ENCODE assay signal across 25 cellular contexts in genomic region chr12:23964812-23965211, GRCh38. TPM values are rescaled to one million over a fixed set of nuclear protein-coding genes. Genes with fewer than 3 reads are reported as not detected.
DNase-seq lines count a peak whose midpoint lies in the region; ATAC-seq, FAIRE-seq and TF ChIP-seq lines count a peak whose summit lies in the region.
"Had no signal": no experiment of that assay in that cellular context is flagged by ENCODE, and none has a peak within 500 bp of the region (broad histone marks: within the 10 kb centered on the region; RNA-seq: fewer than 3 reads in every experiment).

No MANE protein-coding gene starts in this region.

- H3K36me3 Mint-ChIP-seq in stimulated activated memory B cell treated with anti-CD40 and anti-IgM and Interleukin-4, amounts not matched to agents 10 μg/mL and 1 μg/mL and 100 μg/mL, for 72 hours = no peaks in the 10 kb centered on the region
- H3K36me3 Mint-ChIP-seq: CD14-positive monocyte; CD8-positive, alpha-beta memory T cell had no signal

- TF ChIP-seq RAD21 in K562 (CRISPR knock-in tag; conservative IDR thresholded peaks at IDR 0.05 in 1 of 2, IDR thresholded peaks at IDR 0.05 in 1 of 2) = no peak

- H3K27me3 Mint-ChIP-seq in stimulated activated memory B cell treated with anti-CD40 and anti-IgM and Interleukin-4, amounts not matched to agents 10 μg/mL and 1 μg/mL and 100 μg/mL, for 72 hours = no peaks in the 10 kb centered on the region
- H3K27me3 Mint-ChIP-seq: CD4-positive, alpha-beta T cell; CD8-positive, alpha-beta memory T cell had no signal

- H3K36me3 ChIP-seq in K562 (ENCODE audit: control insufficient read depth, insufficient read depth, low read length) = no peaks in the 10 kb centered on the region
- H3K36me3 ChIP-seq: BE2C; BLaER1 treated with 17β-estradiol and CSF1 and Interleukin-3, amounts not matched to agents 10 nM and 100 nM had no signal

- no peak overlapping the region for H3K27ac ChIP-seq in K562 (ENCODE audit: extremely low read depth, low read depth, low read length)
- H3K27ac ChIP-seq: A549; BLaER1 treated with 17β-estradiol and CSF1 and Interleukin-3, amounts not matched to agents 10 nM and 100 nM had no signal

- TF ChIP-seq EP300 in K562 (IDR thresholded peaks at IDR 0.05; ENCODE audit: low read length) = no peak

- no peak overlapping the region for H3K4me2 ChIP-seq in K562 (ENCODE audit: insufficient read depth, low read length)
- H3K4me2 ChIP-seq: A549; BLaER1 treated with 17β-estradiol and CSF1 and Interleukin-3, amounts not matched to agents 10 nM and 100 nM; GM23338 had no signal

- no peaks in the 10 kb centered on the region for H3K79me2 ChIP-seq in K562 (ENCODE audit: control insufficient read depth, insufficient read depth, low read length)

- no peak for FAIRE-seq in K562 (lab: Jason Lieb, UNC)
- FAIRE-seq: A549, D721Med, G401.6, GM12892, GM19239 had no signal

- TF ChIP-seq CTCF in NB4 (IDR thresholded peaks at IDR 0.05; ENCODE audit: low read depth, low read length) = no peak
- peak in 1 of 3 experiments; percentile 5; a peak in 1 of 6 replicates for TF ChIP-seq CTCF in K562 (IDR thresholded peaks at IDR 0.05 in 2 of 3, conservative IDR thresholded peaks at IDR 0.05 in 1 of 3; ENCODE audit: insufficient read depth in 2 of 3, low read depth in 1 of 3, low read length in 3 of 3)

- no peaks in the 10 kb centered on the region for H3K4me1 Mint-ChIP-seq in stimulated activated memory B cell treated with anti-CD40 and anti-IgM and Interleukin-4, amounts not matched to agents 10 μg/mL and 1 μg/mL and 100 μg/mL, for 72 hours
- H3K4me1 Mint-ChIP-seq: CD14-positive monocyte; CD8-positive, alpha-beta memory T cell; GM23338; H9 had no signal

- no peaks in the 10 kb centered on the region for H3K9me3 Mint-ChIP-seq in stimulated activated memory B cell treated with anti-CD40 and anti-IgM and Interleukin-4, amounts not matched to agents 10 μg/mL and 1 μg/mL and 100 μg/mL, for 72 hours
- H3K9me3 Mint-ChIP-seq: CD4-positive, alpha-beta T cell; GM23338; H9 had no signal

- POLR2A ChIA-PET in K562 (lab: Yijun Ruan, JAX) = no interaction called here

- WGBS in K562 (ENCODE audit: insufficient coverage, low coverage, missing lambda C conversion rate) = 75% methylated on average over 10 of the region's 10 CpGs

- peak; percentile 12 for DNase-seq in NB4 (ENCODE audit: low read depth)
- no peak for DNase-seq in K562 (ENCODE audit: extremely low read depth in 1 of 4, low spot score in 3 of 4)
- no peak for DNase-seq in left lobe of liver (ENCODE audit: low spot score)
- DNase-seq in NCI-H2107 treated with DMSO at 0.1 percent for 48 hours (lab: John Stamatoyannopoulos, UW; ENCODE audit: unreplicated experiment) = no peak
- DNase-seq: 8988T; ACHN; AML-193; BE2C; CD4-positive, alpha-beta T cell; CD8-positive, alpha-beta memory T cell; DMS 273 treated with DMSO at 0.1 percent for 48 hours; DND-41; H9 had no signal

- ATAC-seq in K562 = peak; percentile 40
- ATAC-seq in left lobe of liver = peak; percentile 18
- ATAC-seq in stimulated activated memory B cell treated with anti-CD40 and anti-IgM and Interleukin-4, amounts not matched to agents 10 μg/mL and 1 μg/mL and 100 μg/mL, for 72 hours = peak; percentile 34
- ATAC-seq in activated CD4-positive, CD25-positive, alpha-beta regulatory T cell treated with anti-CD3 and anti-CD28 coated beads, Interleukin-2, amount 50 U/mL, for 24 hours = no peak
- ATAC-seq in GM19035 (IDR thresholded peaks at IDR 0.05; ENCODE audit: unreplicated experiment) = no peak
- ATAC-seq: A549, GM23338, HCT116 had no signal

- no TSS peak for BruUV-seq in K562 (replicated peaks; lab: Mats Ljungman, UMichigan)

- H3K9ac ChIP-seq in K562 (ENCODE audit: insufficient read depth in 1 of 2, low read depth in 2 of 2, low read length in 2 of 2) = no peak overlapping the region
- H3K9ac ChIP-seq: BLaER1 treated with 17β-estradiol and CSF1 and Interleukin-3, amounts not matched to agents 10 nM and 100 nM had no signal

- peak overlapping the region; percentile 54; the same call in 1 of the 2 replicates for H2AFZ ChIP-seq in K562 (ENCODE audit: low read depth, low read length)
- H2AFZ ChIP-seq: GM23338 had no signal

- H3K27ac Mint-ChIP-seq in stimulated activated memory B cell treated with anti-CD40 and anti-IgM and Interleukin-4, amounts not matched to agents 10 μg/mL and 1 μg/mL and 100 μg/mL, for 72 hours = no peak overlapping the region
- H3K27ac Mint-ChIP-seq: CD14-positive monocyte; CD4-positive, alpha-beta T cell; CD8-positive, alpha-beta memory T cell; GM23338; H9 had no signal

- no peaks in the 10 kb centered on the region for H3K9me3 ChIP-seq in K562 (replicated peaks; ENCODE audit: control insufficient read depth, insufficient read depth, low read depth, low read length)
- H3K9me3 ChIP-seq: A549; BE2C; BLaER1 treated with 17β-estradiol and CSF1 and Interleukin-3, amounts not matched to agents 10 nM and 100 nM had no signal

- no peaks in the 10 kb centered on the region for H3K4me1 ChIP-seq in K562 (replicated peaks in 1 of 2; ENCODE audit: control insufficient read depth in 2 of 2, insufficient read depth in 2 of 2, low read length in 2 of 2)
- H3K4me1 ChIP-seq: A549; BE2C; BLaER1 treated with 17β-estradiol and CSF1 and Interleukin-3, amounts not matched to agents 10 nM and 100 nM had no signal

- H3K27me3 ChIP-seq in K562 (ENCODE audit: control insufficient read depth in 2 of 2, insufficient read depth in 2 of 2, low read length in 2 of 2) = no peaks in the 10 kb centered on the region
- H3K27me3 ChIP-seq: BE2C; BLaER1 treated with 17β-estradiol and CSF1 and Interleukin-3, amounts not matched to agents 10 nM and 100 nM had no signal

- no peaks in the 10 kb centered on the region for H3K9me1 ChIP-seq in K562 (ENCODE audit: control insufficient read depth, insufficient read depth, low read length)

- TF ChIP-seq POLR2A in NB4 (IDR thresholded peaks at IDR 0.05; ENCODE audit: extremely low read depth, insufficient read length) (no peak), K562 (conservative IDR thresholded peaks at IDR 0.05) (no peak)

- in situ Hi-C loops in K562 (cut with MboI) = no loop called here

- CTCF ChIA-PET in K562 (lab: Yijun Ruan, JAX; ENCODE audit: low intra/inter-chr PET ratio) = no interaction called here

- H3K4me3 ChIP-seq in NB4 (ENCODE audit: low read depth, low read length) (no peak overlapping the region), K562 (no peak overlapping the region)
- H3K4me3 ChIP-seq: A549; BLaER1 treated with 17β-estradiol and CSF1 and Interleukin-3, amounts not matched to agents 10 nM and 100 nM; GM23338 had no signal

- intact Hi-C loops in K562 (cut with micrococcal nuclease) = no loop called here

- H3K4me3 Mint-ChIP-seq in stimulated activated memory B cell treated with anti-CD40 and anti-IgM and Interleukin-4, amounts not matched to agents 10 μg/mL and 1 μg/mL and 100 μg/mL, for 72 hours = no peak overlapping the region
- H3K4me3 Mint-ChIP-seq: CD14-positive monocyte; CD4-positive, alpha-beta T cell; CD8-positive, alpha-beta memory T cell; GM23338; H9 had no signal

- no peaks in the 10 kb centered on the region for H4K20me1 ChIP-seq in K562 (replicated peaks; ENCODE audit: control insufficient read depth, insufficient read depth, low read length)
- H4K20me1 ChIP-seq: BLaER1 treated with 17β-estradiol and CSF1 and Interleukin-3, amounts not matched to agents 10 nM and 100 nM had no signal

RNA-seq across cellular contexts. Expression of gene SOX5, which starts 15.3 kb away (rescaled TPM):
- 17.1 and 17.2 TPM in 2 replicates for total RNA-seq in K562 (2011; cell fraction: chromatin; rRNA removed; ENCODE audit: low replicate concordance)
- total RNA-seq in K562 (2011; cell fraction: nucleolus; rRNA removed) = 12.8 and 13.2 TPM in 2 replicates
- total RNA-seq in K562 (2011; cell fraction: nucleoplasm; rRNA removed) = 11.1 and 21.6 TPM in 2 replicates
- total RNA-seq in K562 (2014; rRNA removed) (12.5 and 13.4 TPM in 2 replicates), K562 (2014; rRNA removed; fragmentation: Illumina TruSeq; extraction: Trizol) (12.3 and 13.7 TPM in 2 replicates), K562 (2015; rRNA removed; fragmentation: Illumina TruSeq; extraction: Trizol) (8.3 and 9.3 TPM in 2 replicates), K562 (2021) (11.9 and 14.1 TPM in 2 replicates), left lobe of liver (32.2 TPM)
- polyA plus RNA-seq in K562 (2011; rRNA removed) (12.8 and 16.5 TPM in 2 replicates), K562 (2014; fragmentation: Illumina TruSeq; extraction: Trizol) (9.1 and 9.5 TPM in 2 replicates), K562 (2014; fragmentation: Nextera tagmentation; extraction: Ambion mirVana) (10 to 100 TPM; 10.9 to 12.3 TPM), K562 (2014; rRNA removed) (9.6 and 10.1 TPM in 2 replicates)
- polyA plus RNA-seq in K562 (2011; cell fraction: cytosol; rRNA removed) = 7.9 and 11.8 TPM in 2 replicates
- polyA plus RNA-seq in K562 (2011; cell fraction: nucleus; rRNA removed) = 14.5 and 21.2 TPM in 2 replicates
- polyA plus RNA-seq in K562 (2012) = 4.3 and 4.7 TPM in 2 replicates
- 24.7 and 33.1 TPM in 2 replicates for polyA minus RNA-seq in K562 (2011; rRNA and poly(A)+ RNA removed)
- polyA minus RNA-seq in K562 (2011; cell fraction: cytosol; rRNA and poly(A)+ RNA removed) = 5.9 and 21.4 TPM in 2 replicates
- 21.3 and 27.2 TPM in 2 replicates for polyA minus RNA-seq in K562 (2011; cell fraction: nucleus; rRNA and poly(A)+ RNA removed)
- total RNA-seq: CD4-positive, alpha-beta T cell had no signal
- polyA plus RNA-seq: A549; CD14-positive monocyte; CD8-positive, alpha-beta memory T cell had no signal

Comparison
In these comparisons a context has a peak if more than half of its experiments do, and no peak if none do; other contexts are left out.
1. ATAC-seq: peak in K562 (single experiment), left lobe of liver (single experiment) and stimulated activated memory B cell treated with anti-CD40 and anti-IgM and Interleukin-4, amounts not matched to agents 10 μg/mL and 1 μg/mL and 100 μg/mL, for 72 hours (single experiment); none in activated CD4-positive, CD25-positive, alpha-beta regulatory T cell treated with anti-CD3 and anti-CD28 coated beads, Interleukin-2, amount 50 U/mL, for 24 hours (0 of 2) and GM19035 (single experiment).